25 cellular contexts compared by ENCODE assay signal in the genomic region with DNA sequence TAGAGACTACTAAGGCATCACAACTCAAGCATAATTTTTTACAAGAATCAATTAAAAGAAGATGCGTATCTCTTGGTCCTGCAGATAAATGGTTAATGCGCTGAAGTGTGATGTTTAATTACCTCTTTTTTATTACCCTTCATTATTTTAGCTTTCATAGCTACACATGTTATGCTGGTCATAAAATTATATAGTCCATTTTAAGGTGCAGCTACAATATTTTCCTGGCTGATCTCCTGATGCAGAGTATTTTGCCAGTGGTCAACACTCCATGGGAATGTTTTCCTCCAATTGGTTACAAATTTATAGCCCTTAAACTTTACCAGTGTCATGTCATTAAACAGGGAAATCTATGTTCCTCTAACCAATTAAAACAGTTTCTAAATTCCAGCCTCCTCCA.
"Had no signal": no experiment of that assay in that cellular context is flagged by ENCODE, and none has a peak within 500 bp of the region (broad histone marks: within the 10 kb centered on the region; RNA-seq: fewer than 3 reads in every experiment).

No MANE protein-coding gene starts in this region.

- H3K4me3 ChIP-seq: ovary, psoas muscle, right lobe of liver, sigmoid colon, stomach, thoracic aorta, thyroid gland, tibial nerve, upper lobe of right lung, uterus had no signal

- ATAC-seq: naive thymus-derived CD8-positive, alpha-beta T cell; natural killer cell treated with Interleukin-12 subunit alpha and Interleukin-12 subunit beta and Interleukin-15 and Interleukin-18, amount 100 ng/mL, for 72 hours; psoas muscle; right cardiac atrium; right lobe of liver; stimulated activated effector memory CD8-positive, alpha-beta T cell treated with anti-CD3 and anti-CD28 coated beads, Interleukin-12 subunit alpha, Interleukin-12 subunit beta, amount 100 ng/mL, for 72 hours; stimulated activated naive B cell treated with anti-CD40 and anti-IgM and Interleukin-4, amounts not matched to agents 10 μg/mL and 1 μg/mL and 100 μg/mL, for 72 hours; upper lobe of right lung had no signal

- H3K27ac ChIP-seq: ovary, parathyroid adenoma, psoas muscle, right lobe of liver, sigmoid colon, stomach, thoracic aorta, thyroid gland, tibial nerve, upper lobe of right lung, uterus had no signal

- H3K9me3 ChIP-seq: ovary, psoas muscle, right lobe of liver, sigmoid colon, stomach, thoracic aorta, thyroid gland, tibial nerve, upper lobe of right lung, uterus had no signal

- H3K36me3 ChIP-seq: ovary, right lobe of liver, sigmoid colon, stomach, thoracic aorta, thyroid gland, tibial nerve, upper lobe of right lung, uterus had no signal

- H3K4me1 ChIP-seq: parathyroid adenoma, psoas muscle, right lobe of liver, sigmoid colon, stomach, thyroid gland, tibial nerve, upper lobe of right lung, uterus had no signal

- DNase-seq: naive thymus-derived CD8-positive, alpha-beta T cell; nephron progenitor cell; occipital lobe; ovary; posterior cingulate gyrus; psoas muscle; right cardiac atrium; right lobe of liver; sigmoid colon; small intestine; stimulated activated CD4-positive, alpha-beta T cell treated with anti-CD3 and anti-CD28 coated beads, Interleukin-15, amount 100 ng/mL, for 24 hours; stimulated activated CD4-positive, alpha-beta T cell treated with anti-CD3 and anti-CD28 coated beads, Interleukin-2, amount 100 ng/mL, for 24 hours; stimulated activated CD4-positive, alpha-beta T cell treated with anti-CD3 and anti-CD28 coated beads, Interleukin-2, amount 100 ng/mL, for 48 hours; stimulated activated CD4-positive, alpha-beta T cell treated with anti-CD3 and anti-CD28 coated beads, Interleukin-4, amount 100 ng/mL, for 24 hours; stimulated activated naive B cell treated with anti-CD40 and anti-IgM and Interleukin-4, amounts not matched to agents 10 μg/mL and 1 μg/mL and 100 μg/mL, for 72 hours; stimulated activated naive CD4-positive, alpha-beta T cell treated with Interleukin-2 at 50 U/mL for 16 hours; stomach; thyroid gland; upper lobe of right lung; uterus had no signal

- H3K27me3 ChIP-seq: ovary, right lobe of liver, sigmoid colon, stomach, thyroid gland, tibial nerve, upper lobe of right lung, uterus had no signal
